Comparison of ENCODE assay signal across 19 cellular contexts in the genomic region with DNA sequence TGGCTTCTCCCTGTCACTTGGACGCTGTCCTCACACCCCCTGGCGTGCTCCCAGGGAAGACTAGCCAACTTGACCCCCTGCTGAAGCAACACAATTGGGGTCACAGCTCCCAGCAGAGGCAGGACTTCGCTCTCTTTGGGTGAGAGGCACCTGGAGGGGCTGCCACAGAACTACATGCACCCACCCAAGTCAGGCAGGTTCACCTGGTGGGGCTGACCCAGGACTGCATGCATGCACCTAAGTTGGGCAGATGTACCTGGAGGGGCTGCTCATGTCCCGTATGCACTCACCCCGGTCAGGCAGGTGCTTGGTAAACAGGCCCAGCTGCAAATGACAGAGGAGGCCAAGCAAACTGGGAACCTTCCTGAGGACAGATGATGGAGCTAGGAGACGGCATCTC.
"Had no signal": no experiment of that assay in that cellular context is flagged by ENCODE, and none has a peak within 500 bp of the region (broad histone marks: within the 10 kb centered on the region; RNA-seq: fewer than 3 reads in every experiment).

No MANE protein-coding gene starts in this region.

- H3K27me3 ChIP-seq: foreskin keratinocyte, stomach, transverse colon had no signal

- H3K4me3 ChIP-seq: mucosa of descending colon, smooth muscle cell, stomach, thoracic aorta, transverse colon had no signal

- H3K27ac ChIP-seq: foreskin keratinocyte, stomach, thoracic aorta, transverse colon had no signal

- H3K4me3 Mint-ChIP-seq: dendritic cell treated with granulocyte-macrophage colony-stimulating factor and Interleukin-4, amounts not matched to agents 40 ng/mL and 50 ng/mL, for 4 days; effector memory CD8-positive, alpha-beta T cell; immature natural killer cell; naive thymus-derived CD8-positive, alpha-beta T cell had no signal

- H3K4me1 Mint-ChIP-seq: naive thymus-derived CD8-positive, alpha-beta T cell had no signal

- DNase-seq: effector memory CD8-positive, alpha-beta T cell; foreskin keratinocyte; immature natural killer cell; kidney; left cardiac atrium; left ventricle myocardium superior; mammary epithelial cell; mucosa of descending colon; naive thymus-derived CD8-positive, alpha-beta T cell; posterior cingulate gyrus; right cardiac atrium; stimulated activated CD4-positive, alpha-beta T cell treated with anti-CD3 and anti-CD28 coated beads, Interleukin-4, amount 100 ng/mL, for 24 hours; stimulated activated naive CD4-positive, alpha-beta T cell; stomach; substantia nigra; transverse colon had no signal

- H3K4me2 ChIP-seq: smooth muscle cell had no signal

- H3K36me3 ChIP-seq: stomach, thoracic aorta, transverse colon had no signal

- H3K9me3 ChIP-seq: mucosa of descending colon, stomach, thoracic aorta, transverse colon had no signal

- H3K27ac Mint-ChIP-seq: dendritic cell treated with granulocyte-macrophage colony-stimulating factor and Interleukin-4, amounts not matched to agents 40 ng/mL and 50 ng/mL, for 4 days; effector memory CD8-positive, alpha-beta T cell; immature natural killer cell; naive thymus-derived CD8-positive, alpha-beta T cell had no signal

- H3K36me3 Mint-ChIP-seq: immature natural killer cell; naive thymus-derived CD8-positive, alpha-beta T cell had no signal

- H3K4me1 ChIP-seq: foreskin keratinocyte, stomach, transverse colon had no signal

- H3K9me3 Mint-ChIP-seq: dendritic cell treated with granulocyte-macrophage colony-stimulating factor and Interleukin-4, amounts not matched to agents 40 ng/mL and 50 ng/mL, for 4 days; effector memory CD8-positive, alpha-beta T cell; immature natural killer cell; naive thymus-derived CD8-positive, alpha-beta T cell had no signal
